11 cellular contexts compared by ENCODE assay signal in the genomic region with DNA sequence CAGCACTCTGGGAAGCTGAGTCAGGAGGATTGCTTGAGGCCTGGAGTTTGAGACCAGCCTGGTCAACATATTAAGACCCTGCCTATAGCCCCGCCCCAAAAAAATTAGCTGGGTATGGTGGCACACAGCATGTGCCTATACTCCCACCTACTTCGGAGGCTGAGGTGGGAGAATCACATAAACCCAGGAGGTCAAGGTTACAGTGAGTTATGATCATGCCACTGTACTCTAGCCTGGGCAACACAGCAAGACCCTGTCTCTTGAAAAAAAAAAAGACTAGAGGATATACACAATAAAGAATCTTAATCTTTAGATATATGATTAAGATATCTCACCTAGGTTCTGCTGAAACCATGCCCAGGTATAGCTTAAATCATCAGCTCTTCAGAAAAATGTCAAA.
"Had no signal": no experiment of that assay in that cellular context is flagged by ENCODE, and none has a peak within 500 bp of the region (broad histone marks: within the 10 kb centered on the region; RNA-seq: fewer than 3 reads in every experiment).

No MANE protein-coding gene starts in this region.

- H3K27ac Mint-ChIP-seq: GM23338, H9, HFFc6 had no signal

- DNase-seq: GM23248, GOT3, H7, H9, HCEC 1CT, HFFc6 had no signal

- H3K4me3 Mint-ChIP-seq: GM23338, H9, HFFc6 had no signal

- H3K9ac ChIP-seq: GM23248 had no signal

- H3K9me3 Mint-ChIP-seq: GM23338, H9, HFFc6 had no signal

- H2AFZ ChIP-seq: GM23248, GM23338 had no signal

- H3K36me3 ChIP-seq: HAP-1 had no signal

- H3K4me3 ChIP-seq: GM23248, GM23338, HAP-1 had no signal

- H3K9me3 ChIP-seq: HAP-1 had no signal

- H3K4me2 ChIP-seq: GM23338 had no signal

- H3K27ac ChIP-seq: GM23248 had no signal

- FAIRE-seq: H1, H54 had no signal

- ATAC-seq: GM23338, HCT116 had no signal
